ENCODE assay signal across 1 cellular context in genomic region chr19:45954132-45954531, GRCh38.
TF ChIP-seq lines count a peak whose summit lies in the region.

No MANE protein-coding gene starts in this region.

TF ChIP-seq in SK-N-SH, 30 proteins besides CTCF, POLR2A, EP300 and RAD21:
- TF ChIP-seq RFX5 (IDR thresholded peaks at IDR 0.05; ENCODE audit: low read length) = peak; percentile 64; the same call in 1 of the 2 replicates
- TF ChIP-seq NFIC (IDR thresholded peaks at IDR 0.05; ENCODE audit: borderline replicate concordance) = no peak
